In the genomic region with DNA sequence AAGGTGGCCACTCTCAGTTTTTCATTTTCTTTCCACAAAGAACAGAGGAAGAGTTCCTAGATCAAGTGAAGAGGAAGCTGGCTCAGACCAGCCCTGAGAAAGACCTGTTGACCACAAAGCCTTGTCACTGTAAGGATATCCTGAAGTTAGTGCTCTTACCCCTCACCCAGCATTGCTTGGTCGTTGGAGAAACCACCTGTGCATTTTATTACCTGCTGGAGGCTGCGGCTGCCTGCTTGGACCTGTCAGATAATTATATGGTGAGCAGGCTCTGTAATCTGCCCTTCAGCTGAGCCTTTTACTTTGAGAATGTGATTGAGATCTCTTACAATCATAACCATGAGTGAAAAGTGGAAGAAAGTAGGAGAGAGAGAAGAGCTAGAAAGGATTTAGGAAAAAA, we compare ENCODE assay signal across 9 cellular contexts.
"Had no signal": no experiment of that assay in that cellular context is flagged by ENCODE, and none has a peak within 500 bp of the region (broad histone marks: within the 10 kb centered on the region; RNA-seq: fewer than 3 reads in every experiment).

No MANE protein-coding gene starts in this region.

- ATAC-seq: activated CD4-positive, CD25-positive, alpha-beta regulatory T cell treated with anti-CD3 and anti-CD28 coated beads, Interleukin-2, amount 50 U/mL, for 24 hours; effector memory CD8-positive, alpha-beta T cell; pancreas had no signal

- DNase-seq: activated gamma-delta T cell; activated T-cell treated with anti-CD3 and anti-CD28 coated beads, Interleukin-2, amount 50 U/mL, for 24 hours; amygdala; effector memory CD8-positive, alpha-beta T cell; pancreas; retina; stimulated activated CD4-positive, alpha-beta T cell treated with anti-CD3 and anti-CD28 coated beads, Interleukin-4, amount 100 ng/mL, for 1 hour; upper lobe of left lung had no signal
